1 cellular context compared by ENCODE assay signal in genomic region chr3:119542168-119542767, GRCh38.
TF ChIP-seq lines count a peak whose summit lies in the region.

No MANE protein-coding gene starts in this region.

TF ChIP-seq in GM23338, 12 proteins besides CTCF, POLR2A, EP300 and RAD21 (continued from another document):
- no peak for TF ChIP-seq STAT1 (IDR thresholded peaks at IDR 0.05; ENCODE audit: unreplicated experiment)
- TF ChIP-seq ZNF114 (CRISPR knock-in tag; IDR thresholded peaks at IDR 0.05) = no peak
- TF ChIP-seq REST (IDR thresholded peaks at IDR 0.05; ENCODE audit: unreplicated experiment) = no peak
